In genomic region chr19:47284324-47284899, GRCh38 we compare ENCODE assay signal across 9 cellular contexts. TPM values are rescaled to one million over a fixed set of nuclear protein-coding genes. Genes with fewer than 3 reads are reported as not detected.
A peak's percentile ranks its signal among the peaks of the same experiment; 100 is the strongest.
DNase-seq lines count a peak whose midpoint lies in the region; ATAC-seq and TF ChIP-seq lines count a peak whose summit lies in the region.
"Had no signal": no experiment of that assay in that cellular context is flagged by ENCODE, and none has a peak within 500 bp of the region (broad histone marks: within the 10 kb centered on the region; RNA-seq: fewer than 3 reads in every experiment).

No MANE protein-coding gene starts in this region.

- peak overlapping the region; percentile 29 for H3K27ac Mint-ChIP-seq in progenitor cell of endocrine pancreas
- H3K27ac Mint-ChIP-seq: T-helper 17 cell had no signal

- H3K36me3 Mint-ChIP-seq in progenitor cell of endocrine pancreas (ENCODE audit: insufficient read depth) = no peaks in the 10 kb centered on the region

- ATAC-seq in gastroesophageal sphincter (peak; percentile 26), GM21515 (IDR thresholded peaks at IDR 0.05; ENCODE audit: unreplicated experiment) (no peak), HG02884 (IDR thresholded peaks at IDR 0.05; ENCODE audit: unreplicated experiment) (no peak)
- ATAC-seq: T-helper 17 cell had no signal

- H3K9me3 ChIP-seq in gastroesophageal sphincter = no peaks in the 10 kb centered on the region

- DNase-seq in NCI-H2171 treated with DMSO at 0.1 percent for 48 hours (lab: John Stamatoyannopoulos, UW) = peak; percentile 62
- DNase-seq in progenitor cell of endocrine pancreas (ENCODE audit: low spot score, unreplicated experiment) = peak; percentile 31

- peaks cover 0 to 12% (median 2%) of the 10 kb centered on the region in 3 donors for H3K4me1 ChIP-seq in gastroesophageal sphincter

- H3K36me3 ChIP-seq in gastroesophageal sphincter = no peaks in the 10 kb centered on the region

- peaks cover under 1% of the 10 kb centered on the region for H3K4me1 Mint-ChIP-seq in progenitor cell of endocrine pancreas (ENCODE audit: low read depth)

- WGBS in gastroesophageal sphincter (ENCODE audit: low coverage in 1 of 2), 2 donors = 24 to 100% methylated on average over 1 to 5 of the region's 9 CpGs

- H3K4me3 ChIP-seq in GM12875 (ENCODE audit: low read depth, low read length) (no peak overlapping the region), WI38 (ENCODE audit: low read depth, low read length) (no peak overlapping the region), gastroesophageal sphincter (no peak overlapping the region)

- TF ChIP-seq CTCF in C4-2B (conservative IDR thresholded peaks at IDR 0.05) (peak; percentile 80), GM12875 (IDR thresholded peaks at IDR 0.05; ENCODE audit: borderline replicate concordance, insufficient read depth, low read depth, low read length) (peak; percentile 74), WI38 (IDR thresholded peaks at IDR 0.05; ENCODE audit: low read depth, low read length) (peak; percentile 72), gastroesophageal sphincter (IDR thresholded peaks at IDR 0.05) (peak in 3 of 4 experiments; percentile 77 to 86 (median 85)), progenitor cell of endocrine pancreas (IDR thresholded peaks at IDR 0.05; ENCODE audit: unreplicated experiment) (peak; percentile 84)

- TF ChIP-seq EP300 in gastroesophageal sphincter (IDR thresholded peaks at IDR 0.05) = no peak

- H3K27me3 ChIP-seq in gastroesophageal sphincter = no peaks in the 10 kb centered on the region

- no peaks in the 10 kb centered on the region for H3K9me3 Mint-ChIP-seq in progenitor cell of endocrine pancreas (ENCODE audit: low read depth)

- H3K27ac ChIP-seq in C4-2B (no peak overlapping the region), gastroesophageal sphincter (no peak overlapping the region)

- H3K4me3 Mint-ChIP-seq in progenitor cell of endocrine pancreas (ENCODE audit: low read depth) = no peak overlapping the region
- H3K4me3 Mint-ChIP-seq: T-helper 17 cell had no signal

- no peak for TF ChIP-seq POLR2A in gastroesophageal sphincter (IDR thresholded peaks at IDR 0.05)

- H3K27me3 Mint-ChIP-seq in progenitor cell of endocrine pancreas = no peaks in the 10 kb centered on the region
- H3K27me3 Mint-ChIP-seq: T-helper 17 cell had no signal

RNA-seq across cellular contexts. Expression of gene INAFM1, which starts 9.7 kb away (rescaled TPM):
- total RNA-seq in gastroesophageal sphincter (10 to 100 TPM in 2 of 4 donors, 1 to 10 TPM in 2; 5.0 to 14.7 (median 11.7) TPM), progenitor cell of endocrine pancreas (9.1 and 11.8 TPM in 2 replicates)

RNA-seq across cellular contexts. Expression of gene C5AR1, which starts 25.2 kb away (rescaled TPM):
- total RNA-seq in gastroesophageal sphincter = 10 to 100 TPM in 1 of 4 donors, 1 to 10 TPM in 3; 1.4 to 19.7 (median 7.0) TPM
- total RNA-seq in progenitor cell of endocrine pancreas = 2.4 and 2.9 TPM in 2 replicates

RNA-seq across cellular contexts. Expression of gene CCDC9, which starts 28.1 kb away (rescaled TPM):
- total RNA-seq in gastroesophageal sphincter (10 to 100 TPM; 17.3 to 36.9 (median 28.5) TPM), progenitor cell of endocrine pancreas (34.4 and 36.1 TPM in 2 replicates)

RNA-seq across cellular contexts. Expression of gene C5AR2, which starts 47.6 kb away (rescaled TPM):
- total RNA-seq in gastroesophageal sphincter (1 to 10 TPM in 2 of 4 donors, under 1 TPM in 2; 0.15 to 2.3 (median 1.2) TPM), progenitor cell of endocrine pancreas (not detected in 2 replicates)

RNA-seq across cellular contexts. Expression of gene BBC3, which starts 53.4 kb away (rescaled TPM):
- total RNA-seq in gastroesophageal sphincter (10 to 100 TPM in 2 of 4 donors, 1 to 10 TPM in 2; 3.6 to 11.4 (median 10.2) TPM), progenitor cell of endocrine pancreas (18.3 and 23.5 TPM in 2 replicates)
